ENCODE assay signal across 12 cellular contexts in genomic region chr3:174035317-174035886, GRCh38.
DNase-seq lines count a peak whose midpoint lies in the region; ATAC-seq lines count a peak whose summit lies in the region.
"Had no signal": no experiment of that assay in that cellular context is flagged by ENCODE, and none has a peak within 500 bp of the region (broad histone marks: within the 10 kb centered on the region; RNA-seq: fewer than 3 reads in every experiment).

No MANE protein-coding gene starts in this region.

- no peak for ATAC-seq in HG03135 (IDR thresholded peaks at IDR 0.05; ENCODE audit: unreplicated experiment)
- no peak for ATAC-seq in GM19023 (IDR thresholded peaks at IDR 0.05; ENCODE audit: unreplicated experiment)
- ATAC-seq: stimulated activated naive CD8-positive, alpha-beta T cell treated with anti-CD3 and anti-CD28 coated beads, Interleukin-15, Interleukin-2, amounts not matched to agents 100 U/mL and 50 U/mL, for 24 hours; T-cell had no signal

- DNase-seq in NCI-H1417 (lab: John Stamatoyannopoulos, UW) (peak; percentile 3 to 31 (median 8)), NCI-H1417 treated with DMSO at 0.1 percent for 48 hours (lab: John Stamatoyannopoulos, UW) (no peak), NCI-H1105 treated with DMSO at 0.1 percent for 48 hours (lab: John Stamatoyannopoulos, UW) (peak; percentile 75), NCI-H82 treated with DMSO at 0.1 percent for 48 hours (lab: John Stamatoyannopoulos, UW; ENCODE audit: unreplicated experiment) (peak; percentile 70), iris pigment epithelial cell (ENCODE audit: low read depth) (peak; percentile 41), LoVo (ENCODE audit: low spot score) (no peak)
- DNase-seq: activated effector memory CD4-positive, alpha-beta T cell treated with anti-CD3 and anti-CD28 coated beads, Interleukin-2, amount 50 U/mL, for 16 hours; CD4-positive, alpha-beta memory T cell; stimulated activated naive CD8-positive, alpha-beta T cell treated with anti-CD3 and anti-CD28 coated beads, Interleukin-15, Interleukin-2, amounts not matched to agents 100 U/mL and 50 U/mL, for 24 hours; T-cell had no signal

Comparison
In these comparisons a context has a peak if more than half of its experiments do, and no peak if none do; other contexts are left out.
1. DNase-seq: peak in NCI-H1417 (3 of 3), NCI-H1105 treated with DMSO at 0.1 percent for 48 hours (single experiment), NCI-H82 treated with DMSO at 0.1 percent for 48 hours (single experiment) and iris pigment epithelial cell (single experiment); none in NCI-H1417 treated with DMSO at 0.1 percent for 48 hours (single experiment) and LoVo (single experiment).